1 cellular context compared by ENCODE assay signal in the genomic region with DNA sequence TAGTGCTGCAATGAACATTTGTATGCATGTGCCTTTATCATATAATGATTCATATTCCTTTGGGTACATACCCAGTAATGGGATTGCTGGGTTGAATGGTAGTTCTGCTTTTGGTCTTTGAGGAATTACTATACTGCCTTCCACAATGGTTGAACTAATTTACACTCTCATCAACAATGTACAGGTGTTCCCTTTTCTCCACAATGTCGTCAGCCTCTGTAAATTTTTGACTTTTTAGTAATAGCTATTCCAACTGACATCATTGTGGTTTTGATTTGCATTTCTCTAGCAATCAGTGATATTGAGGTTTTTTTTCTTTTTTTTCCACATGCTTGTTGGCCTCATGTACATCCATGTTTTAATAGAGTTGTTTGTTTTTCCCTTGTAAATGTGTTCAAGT.
TF ChIP-seq lines count a peak whose summit lies in the region.

No MANE protein-coding gene starts in this region.

TF ChIP-seq in SK-N-SH treated with all-trans-retinoic acid at 6 μM for 48 hours, 23 proteins besides CTCF, POLR2A, EP300 and RAD21 (continued from another document):
- TF ChIP-seq, protein P1, sequence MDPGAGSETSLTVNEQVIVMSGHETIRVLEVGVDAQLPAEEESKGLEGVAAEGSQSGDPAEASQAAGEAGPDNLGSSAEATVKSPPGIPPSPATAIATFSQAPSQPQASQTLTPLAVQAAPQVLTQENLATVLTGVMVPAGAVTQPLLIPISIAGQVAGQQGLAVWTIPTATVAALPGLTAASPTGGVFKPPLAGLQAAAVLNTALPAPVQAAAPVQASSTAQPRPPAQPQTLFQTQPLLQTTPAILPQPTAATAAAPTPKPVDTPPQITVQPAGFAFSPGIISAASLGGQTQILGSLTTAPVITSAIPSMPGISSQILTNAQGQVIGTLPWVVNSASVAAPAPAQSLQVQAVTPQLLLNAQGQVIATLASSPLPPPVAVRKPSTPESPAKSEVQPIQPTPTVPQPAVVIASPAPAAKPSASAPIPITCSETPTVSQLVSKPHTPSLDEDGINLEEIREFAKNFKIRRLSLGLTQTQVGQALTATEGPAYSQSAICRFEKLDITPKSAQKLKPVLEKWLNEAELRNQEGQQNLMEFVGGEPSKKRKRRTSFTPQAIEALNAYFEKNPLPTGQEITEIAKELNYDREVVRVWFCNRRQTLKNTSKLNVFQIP (CRISPR knock-in tag; IDR thresholded peaks at IDR 0.05; ENCODE audit: borderline replicate concordance, low read depth): no peak
- TF ChIP-seq ZNF8 (CRISPR knock-in tag; IDR thresholded peaks at IDR 0.05) (no peak), ISL1 (CRISPR knock-in tag; IDR thresholded peaks at IDR 0.05) (no peak), ZFP3 (CRISPR knock-in tag; IDR thresholded peaks at IDR 0.05) (no peak), PPARA (CRISPR knock-in tag; IDR thresholded peaks at IDR 0.05; ENCODE audit: borderline replicate concordance) (no peak)
- TF ChIP-seq, protein P2, sequence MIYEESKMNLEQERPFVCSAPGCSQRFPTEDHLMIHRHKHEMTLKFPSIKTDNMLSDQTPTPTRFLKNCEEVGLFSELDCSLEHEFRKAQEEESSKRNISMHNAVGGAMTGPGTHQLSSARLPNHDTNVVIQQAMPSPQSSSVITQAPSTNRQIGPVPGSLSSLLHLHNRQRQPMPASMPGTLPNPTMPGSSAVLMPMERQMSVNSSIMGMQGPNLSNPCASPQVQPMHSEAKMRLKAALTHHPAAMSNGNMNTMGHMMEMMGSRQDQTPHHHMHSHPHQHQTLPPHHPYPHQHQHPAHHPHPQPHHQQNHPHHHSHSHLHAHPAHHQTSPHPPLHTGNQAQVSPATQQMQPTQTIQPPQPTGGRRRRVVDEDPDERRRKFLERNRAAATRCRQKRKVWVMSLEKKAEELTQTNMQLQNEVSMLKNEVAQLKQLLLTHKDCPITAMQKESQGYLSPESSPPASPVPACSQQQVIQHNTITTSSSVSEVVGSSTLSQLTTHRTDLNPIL (CRISPR knock-in tag; IDR thresholded peaks at IDR 0.05; ENCODE audit: low read depth): no peak
- TF ChIP-seq, protein P3, sequence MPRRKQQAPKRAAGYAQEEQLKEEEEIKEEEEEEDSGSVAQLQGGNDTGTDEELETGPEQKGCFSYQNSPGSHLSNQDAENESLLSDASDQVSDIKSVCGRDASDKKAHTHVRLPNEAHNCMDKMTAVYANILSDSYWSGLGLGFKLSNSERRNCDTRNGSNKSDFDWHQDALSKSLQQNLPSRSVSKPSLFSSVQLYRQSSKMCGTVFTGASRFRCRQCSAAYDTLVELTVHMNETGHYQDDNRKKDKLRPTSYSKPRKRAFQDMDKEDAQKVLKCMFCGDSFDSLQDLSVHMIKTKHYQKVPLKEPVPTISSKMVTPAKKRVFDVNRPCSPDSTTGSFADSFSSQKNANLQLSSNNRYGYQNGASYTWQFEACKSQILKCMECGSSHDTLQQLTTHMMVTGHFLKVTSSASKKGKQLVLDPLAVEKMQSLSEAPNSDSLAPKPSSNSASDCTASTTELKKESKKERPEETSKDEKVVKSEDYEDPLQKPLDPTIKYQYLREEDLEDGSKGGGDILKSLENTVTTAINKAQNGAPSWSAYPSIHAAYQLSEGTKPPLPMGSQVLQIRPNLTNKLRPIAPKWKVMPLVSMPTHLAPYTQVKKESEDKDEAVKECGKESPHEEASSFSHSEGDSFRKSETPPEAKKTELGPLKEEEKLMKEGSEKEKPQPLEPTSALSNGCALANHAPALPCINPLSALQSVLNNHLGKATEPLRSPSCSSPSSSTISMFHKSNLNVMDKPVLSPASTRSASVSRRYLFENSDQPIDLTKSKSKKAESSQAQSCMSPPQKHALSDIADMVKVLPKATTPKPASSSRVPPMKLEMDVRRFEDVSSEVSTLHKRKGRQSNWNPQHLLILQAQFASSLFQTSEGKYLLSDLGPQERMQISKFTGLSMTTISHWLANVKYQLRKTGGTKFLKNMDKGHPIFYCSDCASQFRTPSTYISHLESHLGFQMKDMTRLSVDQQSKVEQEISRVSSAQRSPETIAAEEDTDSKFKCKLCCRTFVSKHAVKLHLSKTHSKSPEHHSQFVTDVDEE (CRISPR knock-in tag; IDR thresholded peaks at IDR 0.05): no peak
